In the genomic region with DNA sequence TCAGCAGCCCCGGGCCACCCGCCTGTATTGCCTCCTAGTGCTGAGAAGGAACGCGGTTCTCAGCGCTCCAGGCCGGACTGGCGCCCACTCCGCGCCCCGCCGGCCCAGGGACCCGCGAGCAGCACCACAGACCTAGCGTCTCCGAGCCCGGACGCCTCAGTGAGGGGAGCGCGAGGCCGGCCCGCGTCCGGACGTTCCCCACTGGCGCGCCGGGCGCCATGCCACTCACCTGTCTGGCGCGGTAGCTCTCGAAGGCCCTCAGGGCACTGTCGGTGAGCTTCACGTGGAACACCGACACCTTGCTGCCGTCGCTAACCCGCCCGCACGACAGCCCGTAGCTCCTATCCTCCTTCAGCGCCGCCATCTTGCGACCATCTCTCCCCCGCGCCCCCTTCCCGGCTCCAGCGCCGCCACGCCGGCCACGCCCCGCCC, we compare ENCODE assay signal across 8 cellular contexts. TPM values are rescaled to one million over a fixed set of nuclear protein-coding genes. Genes with fewer than 3 reads are reported as not detected.
DNase-seq lines count a peak whose midpoint lies in the region; ATAC-seq and TF ChIP-seq lines count a peak whose summit lies in the region.

A gene (minus strand): TSS at position 379 of the 432 bp plus-strand sequence. CDS start 15 bp downstream, at position 364.

- no TSS peak for BruUV-seq in PC-9 (replicated peaks; lab: Mats Ljungman, UMichigan)

- H3K23ac ChIP-seq in neuronal stem cell (ENCODE audit: low read depth, low read length, poor library complexity), result peak within 1 kb of the TSS; percentile 29

- WGBS in neuronal stem cell (ENCODE audit: extremely low coverage in 2 of 2, insufficient read length in 2 of 2, insufficient replicate concordance in 1 of 2), 2 donors, result no CpG with 5 or more reads among the region's 52 CpGs

- CTCF ChIA-PET in PC-9 (lab: Charles Lee), result no interaction called here

- peaks cover 6% of the 10 kb centered on the region for H3K79me1 ChIP-seq in neuronal stem cell (ENCODE audit: low read depth, low read length)

- peaks cover 33% of the 10 kb centered on the region for H4K20me1 ChIP-seq in PC-9 (ENCODE audit: insufficient read depth)

- H2AFZ ChIP-seq in PC-9 (peak within 1 kb of the TSS; percentile 84), neuronal stem cell (ENCODE audit: low read length) (peak within 1 kb of the TSS; percentile 98)

- peaks cover 33% of the 10 kb centered on the region for H3F3A ChIP-seq in PC-9 (ENCODE audit: insufficient read depth, low read depth)

- H3K27ac ChIP-seq in 22Rv1 (peak within 1 kb of the TSS; percentile 74), PC-9 (peak within 1 kb of the TSS; percentile 75), neuronal stem cell (replicated peaks; ENCODE audit: low read length) (no peak within 1 kb of the TSS)

- H3K14ac ChIP-seq in neuronal stem cell (ENCODE audit: low read length), result peak within 1 kb of the TSS; percentile 89

- H3K27me3 ChIP-seq in PC-9 (ENCODE audit: insufficient read depth, low read depth), result no peaks in the 10 kb centered on the region
- no peaks in the 10 kb centered on the region for H3K27me3 ChIP-seq in neuronal stem cell (ENCODE audit: control insufficient read depth in 3 of 3, insufficient read depth in 3 of 3, low read depth in 1 of 3, low read length in 3 of 3)

- peak within 1 kb of the TSS; percentile 72 for H2BK120ac ChIP-seq in neuronal stem cell (ENCODE audit: low read depth, low read length)

- peak within 1 kb of the TSS; percentile 84 for H2BK12ac ChIP-seq in neuronal stem cell (ENCODE audit: low read length)

- H3K4me2 ChIP-seq in PC-9 (peak within 1 kb of the TSS; percentile 95), neuronal stem cell (ENCODE audit: insufficient read depth, low read length, poor library complexity, severe bottlenecking) (peak within 1 kb of the TSS; percentile 98)

- DNase-seq in PC-9, result no peak
- DNase-seq in erythroblast (lab: John Stamatoyannopoulos, UW), result no peak
- DNase-seq in neuronal stem cell (ENCODE audit: low spot score), result no peak
- no peak for DNase-seq in retina
- DNase-seq in SK-N-DZ (ENCODE audit: low spot score), result no peak

- H3K36me3 ChIP-seq in PC-9 (ENCODE audit: low read depth) (no peaks in the 10 kb centered on the region), neuronal stem cell (replicated peaks in 1 of 2; ENCODE audit: control insufficient read depth in 2 of 2, insufficient read depth in 2 of 2, low read length in 2 of 2) (peaks cover 0 to 1% of the 10 kb centered on the region in 2 donors)

- peak within 1 kb of the TSS; percentile 63 for H2AK5ac ChIP-seq in neuronal stem cell (ENCODE audit: low read depth, low read length)

- peak within 1 kb of the TSS; percentile 39 for H2BK5ac ChIP-seq in neuronal stem cell (ENCODE audit: low read length)

- H3K18ac ChIP-seq in neuronal stem cell (ENCODE audit: low read length), result peak within 1 kb of the TSS; percentile 65

- TF ChIP-seq POLR2A in erythroblast (IDR thresholded peaks at IDR 0.05; ENCODE audit: low read length), result peak; percentile 68

- peaks cover 46% of the 10 kb centered on the region for H3K79me2 ChIP-seq in PC-9 (ENCODE audit: low read depth)

- peak within 1 kb of the TSS; percentile 99 for H4K8ac ChIP-seq in neuronal stem cell (ENCODE audit: low read depth, low read length)

- H3K9me2 ChIP-seq in PC-9 (ENCODE audit: insufficient read depth), result no peaks in the 10 kb centered on the region

- ATAC-seq in GM19467 (IDR thresholded peaks at IDR 0.05; ENCODE audit: unreplicated experiment) (peak; percentile 4), GM21367 (IDR thresholded peaks at IDR 0.05; ENCODE audit: unreplicated experiment) (no peak)

- H3K4me1 ChIP-seq in PC-9 (replicated peaks; ENCODE audit: insufficient read depth) (peaks cover 34% of the 10 kb centered on the region), neuronal stem cell (ENCODE audit: control insufficient read depth in 2 of 2, insufficient read depth in 1 of 2, low read depth in 1 of 2, low read length in 2 of 2) (peaks cover 6 to 7% of the 10 kb centered on the region in 2 donors)

- intact Hi-C loops in PC-9 (cut with micrococcal nuclease; ENCODE audit: unreplicated experiment), result loop anchor here (1.0 to 5.0 kb wide), 3 partner anchors 36 to 54 kb away; a partner anchor contains a TSS

- H3K9ac ChIP-seq in neuronal stem cell (ENCODE audit: low read depth, low read length, poor library complexity), result peak within 1 kb of the TSS; percentile 91

- no peak within 1 kb of the TSS for H4K91ac ChIP-seq in neuronal stem cell (ENCODE audit: low read depth, low read length, poor library complexity)

- peak within 1 kb of the TSS; percentile 94 for H3K4me3 ChIP-seq in PC-9
- peak within 1 kb of the TSS; percentile 96 to 100 for H3K4me3 ChIP-seq in neuronal stem cell (ENCODE audit: low read length in 2 of 2)

- no peak within 1 kb of the TSS for H2BK15ac ChIP-seq in neuronal stem cell (ENCODE audit: low read length)

- peak; percentile 21; the same call in 1 of the 2 replicates for TF ChIP-seq CTCF in 22Rv1 (IDR thresholded peaks at IDR 0.05)
- TF ChIP-seq CTCF in PC-9 (conservative IDR thresholded peaks at IDR 0.05), result no peak

- POLR2A ChIA-PET in PC-9 (lab: Charles Lee; ENCODE audit: unreplicated experiment), result no interaction called here

- no peaks in the 10 kb centered on the region for H3K9me3 ChIP-seq in PC-9 (ENCODE audit: insufficient read depth, low read depth)
- H3K9me3 ChIP-seq in neuronal stem cell (replicated peaks in 1 of 2; ENCODE audit: control insufficient read depth in 2 of 2, insufficient read depth in 1 of 2, low read depth in 1 of 2, low read length in 2 of 2), result no peaks in the 10 kb centered on the region

- no peak within 1 kb of the TSS for H3K4ac ChIP-seq in neuronal stem cell (ENCODE audit: low read length)

RNA-seq across cellular contexts. Expression of the gene that starts here (rescaled TPM):
- total RNA-seq in PC-9 (2021), result 12.9 and 14.6 TPM in 2 replicates
- 5.2 TPM for polyA plus RNA-seq in neuronal stem cell (2013, experiment 1 of 2)
- polyA plus RNA-seq in neuronal stem cell (2013, experiment 2 of 2), result 5.2 TPM
- polyA plus RNA-seq in SK-N-DZ (2014; cell fraction: cytosol; rRNA removed), result 6.6 and 7.1 TPM in 2 replicates
- 8.1 and 9.4 TPM in 2 replicates for polyA plus RNA-seq in SK-N-DZ (2014; cell fraction: nucleus; rRNA removed)
